Comparison of ENCODE assay signal across 8 cellular contexts in genomic region chr20:49188101-49188784, GRCh38. TPM values are rescaled to one million over a fixed set of nuclear protein-coding genes. Genes with fewer than 3 reads are reported as not detected.
DNase-seq lines count a peak whose midpoint lies in the region; ATAC-seq and TF ChIP-seq lines count a peak whose summit lies in the region.

A gene with protein sequence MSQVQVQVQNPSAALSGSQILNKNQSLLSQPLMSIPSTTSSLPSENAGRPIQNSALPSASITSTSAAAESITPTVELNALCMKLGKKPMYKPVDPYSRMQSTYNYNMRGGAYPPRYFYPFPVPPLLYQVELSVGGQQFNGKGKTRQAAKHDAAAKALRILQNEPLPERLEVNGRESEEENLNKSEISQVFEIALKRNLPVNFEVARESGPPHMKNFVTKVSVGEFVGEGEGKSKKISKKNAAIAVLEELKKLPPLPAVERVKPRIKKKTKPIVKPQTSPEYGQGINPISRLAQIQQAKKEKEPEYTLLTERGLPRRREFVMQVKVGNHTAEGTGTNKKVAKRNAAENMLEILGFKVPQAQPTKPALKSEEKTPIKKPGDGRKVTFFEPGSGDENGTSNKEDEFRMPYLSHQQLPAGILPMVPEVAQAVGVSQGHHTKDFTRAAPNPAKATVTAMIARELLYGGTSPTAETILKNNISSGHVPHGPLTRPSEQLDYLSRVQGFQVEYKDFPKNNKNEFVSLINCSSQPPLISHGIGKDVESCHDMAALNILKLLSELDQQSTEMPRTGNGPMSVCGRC (minus strand): TSS chr20:49188334. CDS start chr20:49166201, 22,133 bp downstream.

- H3K27ac ChIP-seq in KOPT-K1 (ENCODE audit: low read depth, low read length, poor library complexity, severe bottlenecking): peak within 1 kb of the TSS; percentile 89
- peak within 1 kb of the TSS; percentile 92 to 98 (median 95) for H3K27ac ChIP-seq in Peyer's patch
- H3K27ac ChIP-seq in muscle layer of colon (ENCODE audit: low read depth, low read length): peak within 1 kb of the TSS; percentile 95

- peak within 1 kb of the TSS; percentile 89 for H3K9ac ChIP-seq in muscle layer of colon (ENCODE audit: low read length)

- H3K4me3 ChIP-seq in Peyer's patch (peak within 1 kb of the TSS; percentile 86 to 99 (median 91)), muscle layer of colon (ENCODE audit: low read depth in 1 of 2, low read length in 2 of 2) (peak within 1 kb of the TSS; percentile 74 to 93)

- ATAC-seq in GM21737 (IDR thresholded peaks at IDR 0.05; ENCODE audit: unreplicated experiment) (peak; percentile 90), esophagus mucosa (peak; percentile 98)

- TF ChIP-seq CTCF in Peyer's patch (IDR thresholded peaks at IDR 0.05): no peak

- peak; percentile 90 for DNase-seq in DMS53 treated with DMSO at 0.1 percent for 48 hours (lab: John Stamatoyannopoulos, UW; ENCODE audit: unreplicated experiment)
- DNase-seq in Peyer's patch: peak; percentile 94 to 98 (median 97)
- DNase-seq in activated T-cell treated with anti-CD3 and anti-CD28 coated beads, Interleukin-2, amount 50 U/mL, for 48 hours: peak; percentile 93 to 95
- peak; percentile 82 to 88 for DNase-seq in stimulated activated CD8-positive, alpha-beta memory T cell treated with anti-CD3 and anti-CD28 coated beads, Interleukin-7, amount 100 ng/mL, for 1 hour (ENCODE audit: low read depth in 2 of 2)

- H3K9me3 ChIP-seq in KOPT-K1 (ENCODE audit: insufficient read depth, low read length, poor library complexity, severe bottlenecking): no peaks in the 10 kb centered on the region
- no peaks in the 10 kb centered on the region for H3K9me3 ChIP-seq in Peyer's patch
- no peaks in the 10 kb centered on the region for H3K9me3 ChIP-seq in muscle layer of colon (ENCODE audit: low read length)

- H3K27me3 ChIP-seq in Peyer's patch: no peaks in the 10 kb centered on the region
- no peaks in the 10 kb centered on the region for H3K27me3 ChIP-seq in muscle layer of colon (ENCODE audit: control insufficient read depth in 1 of 2, insufficient read depth in 2 of 2, low read length in 2 of 2)

- H3K36me3 ChIP-seq in KOPT-K1 (ENCODE audit: insufficient read depth, low read length): peaks cover 13% of the 10 kb centered on the region
- no peaks in the 10 kb centered on the region for H3K36me3 ChIP-seq in Peyer's patch
- no peaks in the 10 kb centered on the region for H3K36me3 ChIP-seq in muscle layer of colon (ENCODE audit: insufficient read depth, low read length)

- H3K4me1 ChIP-seq in Peyer's patch (peaks cover 0 to 17% (median 5%) of the 10 kb centered on the region in 4 donors), muscle layer of colon (ENCODE audit: insufficient read depth, low read length) (peaks cover 10% of the 10 kb centered on the region)

- TF ChIP-seq POLR2A in Peyer's patch (IDR thresholded peaks at IDR 0.05): peak; percentile 46 to 81

RNA-seq across cellular contexts. Expression of the gene that starts here (rescaled TPM):
- total RNA-seq in Peyer's patch (10 to 100 TPM; 58.6 to 82.4 (median 75.2) TPM), esophagus mucosa (55.8 TPM)

Comparison
In these comparisons a context has a peak if more than half of its experiments do, and no peak if none do; other contexts are left out.
1. Peak in every context shown above with its lines: DNase-seq, ATAC-seq, H3K4me3 ChIP-seq and H3K27ac ChIP-seq.